Comparison of ENCODE assay signal across 1 cellular context in the genomic region with DNA sequence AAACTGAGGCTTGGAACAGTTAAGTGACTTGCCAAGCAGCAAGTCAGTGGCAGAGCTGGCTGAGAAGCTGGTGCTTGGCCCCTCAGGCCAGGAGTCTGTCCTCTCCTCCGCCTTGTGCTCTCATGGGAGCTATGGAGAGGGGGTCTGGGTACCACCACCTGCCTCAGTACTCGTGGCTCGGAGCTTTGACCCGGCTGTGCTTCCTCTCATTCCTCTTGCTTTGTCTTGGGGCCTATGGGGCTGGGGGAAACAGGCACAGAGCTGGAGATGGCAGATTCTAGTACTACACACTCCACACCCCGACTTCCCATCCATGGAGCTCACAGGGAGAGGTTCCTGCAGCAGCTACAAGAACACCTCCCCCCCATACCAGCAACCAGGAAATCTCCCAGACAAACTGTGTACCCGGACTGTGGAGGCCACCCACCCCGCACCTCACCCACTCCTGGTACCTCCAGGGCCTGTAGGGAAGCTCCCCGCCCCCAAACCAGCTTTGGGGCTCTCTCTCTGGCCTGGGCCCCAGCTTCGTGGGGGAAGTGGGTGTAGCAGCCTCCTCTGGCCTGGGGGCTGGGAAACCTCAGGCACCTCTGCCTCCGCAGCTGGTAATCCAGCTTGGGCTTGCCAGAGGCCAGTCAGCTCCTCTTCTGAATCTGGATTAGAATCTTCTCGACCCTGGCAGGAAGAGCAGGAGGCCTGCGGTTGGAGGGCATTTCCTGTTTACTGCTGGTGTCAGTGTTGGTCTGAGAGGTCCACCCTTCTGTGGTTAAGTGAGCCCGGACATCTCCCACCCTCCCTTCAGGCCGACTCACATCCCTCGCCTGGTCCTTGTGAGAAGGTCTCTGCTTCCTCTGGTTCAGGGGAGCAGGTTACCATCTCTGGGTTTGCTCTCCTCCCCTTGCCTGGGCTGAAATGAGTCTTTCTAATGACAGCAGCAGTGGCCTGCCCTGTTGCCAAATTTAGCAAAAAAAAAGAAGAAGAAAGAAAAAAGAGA.
TF ChIP-seq lines count a peak whose summit lies in the region.

No MANE protein-coding gene starts in this region.

TF ChIP-seq in SK-N-SH, 30 proteins besides CTCF, POLR2A, EP300 and RAD21 (continued from another document):
- TF ChIP-seq, protein P1, sequence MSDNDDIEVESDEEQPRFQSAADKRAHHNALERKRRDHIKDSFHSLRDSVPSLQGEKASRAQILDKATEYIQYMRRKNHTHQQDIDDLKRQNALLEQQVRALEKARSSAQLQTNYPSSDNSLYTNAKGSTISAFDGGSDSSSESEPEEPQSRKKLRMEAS (IDR thresholded peaks at IDR 0.05; ENCODE audit: low read depth), result peak; percentile 78
- no peak for TF ChIP-seq RCOR1 (IDR thresholded peaks at IDR 0.05; ENCODE audit: low read length)
- TF ChIP-seq, protein P2, sequence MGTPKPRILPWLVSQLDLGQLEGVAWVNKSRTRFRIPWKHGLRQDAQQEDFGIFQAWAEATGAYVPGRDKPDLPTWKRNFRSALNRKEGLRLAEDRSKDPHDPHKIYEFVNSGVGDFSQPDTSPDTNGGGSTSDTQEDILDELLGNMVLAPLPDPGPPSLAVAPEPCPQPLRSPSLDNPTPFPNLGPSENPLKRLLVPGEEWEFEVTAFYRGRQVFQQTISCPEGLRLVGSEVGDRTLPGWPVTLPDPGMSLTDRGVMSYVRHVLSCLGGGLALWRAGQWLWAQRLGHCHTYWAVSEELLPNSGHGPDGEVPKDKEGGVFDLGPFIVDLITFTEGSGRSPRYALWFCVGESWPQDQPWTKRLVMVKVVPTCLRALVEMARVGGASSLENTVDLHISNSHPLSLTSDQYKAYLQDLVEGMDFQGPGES (IDR thresholded peaks at IDR 0.05; ENCODE audit: low read depth, low read length), result no peak
- TF ChIP-seq TCF12 (IDR thresholded peaks at IDR 0.05), result peak; percentile 93
- no peak for TF ChIP-seq GATA2 (CRISPR knock-in tag; IDR thresholded peaks at IDR 0.05)
- TF ChIP-seq, protein P3, sequence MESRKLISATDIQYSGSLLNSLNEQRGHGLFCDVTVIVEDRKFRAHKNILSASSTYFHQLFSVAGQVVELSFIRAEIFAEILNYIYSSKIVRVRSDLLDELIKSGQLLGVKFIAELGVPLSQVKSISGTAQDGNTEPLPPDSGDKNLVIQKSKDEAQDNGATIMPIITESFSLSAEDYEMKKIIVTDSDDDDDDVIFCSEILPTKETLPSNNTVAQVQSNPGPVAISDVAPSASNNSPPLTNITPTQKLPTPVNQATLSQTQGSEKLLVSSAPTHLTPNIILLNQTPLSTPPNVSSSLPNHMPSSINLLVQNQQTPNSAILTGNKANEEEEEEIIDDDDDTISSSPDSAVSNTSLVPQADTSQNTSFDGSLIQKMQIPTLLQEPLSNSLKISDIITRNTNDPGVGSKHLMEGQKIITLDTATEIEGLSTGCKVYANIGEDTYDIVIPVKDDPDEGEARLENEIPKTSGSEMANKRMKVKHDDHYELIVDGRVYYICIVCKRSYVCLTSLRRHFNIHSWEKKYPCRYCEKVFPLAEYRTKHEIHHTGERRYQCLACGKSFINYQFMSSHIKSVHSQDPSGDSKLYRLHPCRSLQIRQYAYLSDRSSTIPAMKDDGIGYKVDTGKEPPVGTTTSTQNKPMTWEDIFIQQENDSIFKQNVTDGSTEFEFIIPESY (IDR thresholded peaks at IDR 0.05; ENCODE audit: borderline replicate concordance, low read depth), result no peak
- no peak for TF ChIP-seq YY1 (IDR thresholded peaks at IDR 0.05; ENCODE audit: low read depth)
- TF ChIP-seq, protein P4, sequence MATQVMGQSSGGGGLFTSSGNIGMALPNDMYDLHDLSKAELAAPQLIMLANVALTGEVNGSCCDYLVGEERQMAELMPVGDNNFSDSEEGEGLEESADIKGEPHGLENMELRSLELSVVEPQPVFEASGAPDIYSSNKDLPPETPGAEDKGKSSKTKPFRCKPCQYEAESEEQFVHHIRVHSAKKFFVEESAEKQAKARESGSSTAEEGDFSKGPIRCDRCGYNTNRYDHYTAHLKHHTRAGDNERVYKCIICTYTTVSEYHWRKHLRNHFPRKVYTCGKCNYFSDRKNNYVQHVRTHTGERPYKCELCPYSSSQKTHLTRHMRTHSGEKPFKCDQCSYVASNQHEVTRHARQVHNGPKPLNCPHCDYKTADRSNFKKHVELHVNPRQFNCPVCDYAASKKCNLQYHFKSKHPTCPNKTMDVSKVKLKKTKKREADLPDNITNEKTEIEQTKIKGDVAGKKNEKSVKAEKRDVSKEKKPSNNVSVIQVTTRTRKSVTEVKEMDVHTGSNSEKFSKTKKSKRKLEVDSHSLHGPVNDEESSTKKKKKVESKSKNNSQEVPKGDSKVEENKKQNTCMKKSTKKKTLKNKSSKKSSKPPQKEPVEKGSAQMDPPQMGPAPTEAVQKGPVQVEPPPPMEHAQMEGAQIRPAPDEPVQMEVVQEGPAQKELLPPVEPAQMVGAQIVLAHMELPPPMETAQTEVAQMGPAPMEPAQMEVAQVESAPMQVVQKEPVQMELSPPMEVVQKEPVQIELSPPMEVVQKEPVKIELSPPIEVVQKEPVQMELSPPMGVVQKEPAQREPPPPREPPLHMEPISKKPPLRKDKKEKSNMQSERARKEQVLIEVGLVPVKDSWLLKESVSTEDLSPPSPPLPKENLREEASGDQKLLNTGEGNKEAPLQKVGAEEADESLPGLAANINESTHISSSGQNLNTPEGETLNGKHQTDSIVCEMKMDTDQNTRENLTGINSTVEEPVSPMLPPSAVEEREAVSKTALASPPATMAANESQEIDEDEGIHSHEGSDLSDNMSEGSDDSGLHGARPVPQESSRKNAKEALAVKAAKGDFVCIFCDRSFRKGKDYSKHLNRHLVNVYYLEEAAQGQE (IDR thresholded peaks at IDR 0.05; ENCODE audit: low read depth, low read length), result peak; percentile 45; the same call in 1 of the 2 replicates
- no peak for TF ChIP-seq FOXJ3 (CRISPR knock-in tag; IDR thresholded peaks at IDR 0.05)
- no peak for TF ChIP-seq SMC3 (IDR thresholded peaks at IDR 0.05; ENCODE audit: low read depth, low read length)
- peak; percentile 24; the same call in 1 of the 2 replicates for TF ChIP-seq SIN3A (IDR thresholded peaks at IDR 0.05; ENCODE audit: borderline replicate concordance, low read depth, low read length)
- peak; percentile 21; the same call in 1 of the 2 replicates for TF ChIP-seq TAF1 (IDR thresholded peaks at IDR 0.05; ENCODE audit: borderline replicate concordance, low read depth, low read length)
- peak; percentile 75; the same call in 1 of the 2 replicates for TF ChIP-seq RXRA (IDR thresholded peaks at IDR 0.05; ENCODE audit: borderline replicate concordance, low read depth)
- peak; percentile 57; the same call in 1 of the 2 replicates for TF ChIP-seq POLR2AphosphoS5 (IDR thresholded peaks at IDR 0.05; ENCODE audit: low read depth, low read length)
- TF ChIP-seq FOXM1 (IDR thresholded peaks at IDR 0.05; ENCODE audit: low read depth), result no peak
- TF ChIP-seq, protein P5, sequence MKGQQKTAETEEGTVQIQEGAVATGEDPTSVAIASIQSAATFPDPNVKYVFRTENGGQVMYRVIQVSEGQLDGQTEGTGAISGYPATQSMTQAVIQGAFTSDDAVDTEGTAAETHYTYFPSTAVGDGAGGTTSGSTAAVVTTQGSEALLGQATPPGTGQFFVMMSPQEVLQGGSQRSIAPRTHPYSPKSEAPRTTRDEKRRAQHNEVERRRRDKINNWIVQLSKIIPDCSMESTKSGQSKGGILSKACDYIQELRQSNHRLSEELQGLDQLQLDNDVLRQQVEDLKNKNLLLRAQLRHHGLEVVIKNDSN (IDR thresholded peaks at IDR 0.05; ENCODE audit: borderline replicate concordance, low read depth), result no peak
- no peak for TF ChIP-seq MXI1 (IDR thresholded peaks at IDR 0.05; ENCODE audit: low read depth, low read length)
- TF ChIP-seq, protein P6, sequence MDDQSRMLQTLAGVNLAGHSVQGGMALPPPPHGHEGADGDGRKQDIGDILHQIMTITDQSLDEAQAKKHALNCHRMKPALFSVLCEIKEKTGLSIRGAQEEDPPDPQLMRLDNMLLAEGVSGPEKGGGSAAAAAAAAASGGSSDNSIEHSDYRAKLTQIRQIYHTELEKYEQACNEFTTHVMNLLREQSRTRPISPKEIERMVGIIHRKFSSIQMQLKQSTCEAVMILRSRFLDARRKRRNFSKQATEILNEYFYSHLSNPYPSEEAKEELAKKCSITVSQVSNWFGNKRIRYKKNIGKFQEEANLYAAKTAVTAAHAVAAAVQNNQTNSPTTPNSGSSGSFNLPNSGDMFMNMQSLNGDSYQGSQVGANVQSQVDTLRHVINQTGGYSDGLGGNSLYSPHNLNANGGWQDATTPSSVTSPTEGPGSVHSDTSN (IDR thresholded peaks at IDR 0.05), result peak; percentile 78
- TF ChIP-seq MEF2A (IDR thresholded peaks at IDR 0.05; ENCODE audit: borderline replicate concordance, low read depth), result no peak; the same call in 1 of the 2 replicates
